Comparison of ENCODE assay signal across 16 cellular contexts in the genomic region with DNA sequence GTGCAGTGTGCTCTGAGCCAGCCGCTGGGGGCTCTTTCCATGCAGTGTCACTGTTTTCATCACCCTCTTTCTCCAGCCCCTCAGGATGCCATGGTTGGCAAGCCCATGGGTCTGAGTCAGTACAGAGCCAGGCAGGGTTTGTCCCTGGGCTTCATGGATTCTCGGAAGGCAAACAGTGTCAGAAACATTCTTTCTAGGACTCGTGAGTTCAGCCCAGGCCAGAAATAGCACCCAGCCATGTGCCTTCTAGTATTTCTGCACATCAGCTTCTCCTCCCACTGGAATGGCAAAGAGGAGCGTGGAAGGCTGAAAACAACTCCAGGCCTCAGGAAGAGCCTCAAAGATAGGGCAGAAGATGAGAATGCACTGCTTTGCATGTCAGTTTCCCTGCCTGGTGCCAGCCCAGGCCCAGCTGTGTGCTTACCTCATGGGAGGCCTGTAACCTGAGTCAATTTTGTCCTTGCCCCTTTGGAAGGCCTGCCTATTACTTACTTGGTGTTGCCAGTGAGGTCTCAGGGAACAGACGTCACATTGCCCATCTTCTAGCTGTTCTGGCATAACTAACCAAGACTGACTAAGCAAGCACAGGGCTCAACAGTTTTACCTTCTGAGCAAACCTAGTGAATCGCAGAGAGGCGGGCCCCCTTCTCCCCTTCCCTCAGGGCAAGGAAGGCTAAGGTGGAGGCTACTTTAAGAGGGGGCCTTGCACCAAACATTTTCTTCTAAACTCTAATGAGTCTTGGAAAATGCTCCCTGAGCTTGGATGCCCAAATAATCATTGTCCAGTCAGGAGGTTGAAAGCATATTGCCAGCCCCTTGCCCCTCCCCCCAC. TPM values are rescaled to one million over a fixed set of nuclear protein-coding genes. Genes with fewer than 3 reads are reported as not detected.
A peak's percentile ranks its signal among the peaks of the same experiment; 100 is the strongest.
DNase-seq lines count a peak whose midpoint lies in the region; ATAC-seq and TF ChIP-seq lines count a peak whose summit lies in the region.
"Had no signal": no experiment of that assay in that cellular context is flagged by ENCODE, and none has a peak within 500 bp of the region (broad histone marks: within the 10 kb centered on the region; RNA-seq: fewer than 3 reads in every experiment).

No MANE protein-coding gene starts in this region.

- TF ChIP-seq CTCF in omental fat pad (IDR thresholded peaks at IDR 0.05) = no peak
- no peak for TF ChIP-seq CTCF in mesothelial cell of epicardium (IDR thresholded peaks at IDR 0.05; ENCODE audit: unreplicated experiment)

- ATAC-seq in omental fat pad (ENCODE audit: low FRiP score) = peak; percentile 55
- ATAC-seq in GM18868 (IDR thresholded peaks at IDR 0.05; ENCODE audit: unreplicated experiment) = no peak
- ATAC-seq: body of pancreas had no signal

- no peaks in the 10 kb centered on the region for H3K27me3 Mint-ChIP-seq in mesothelial cell of epicardium (ENCODE audit: low read depth)

- no peak overlapping the region for H3K27ac Mint-ChIP-seq in mesothelial cell of epicardium
- H3K27ac Mint-ChIP-seq: activated T-helper 1 cell treated with anti-CD3 and anti-CD28 coated beads, Interleukin-12 subunit alpha, Interleukin-12 subunit beta, Interleukin-2, Interleukin-4 antibody, amounts not matched to agents 30 ng/mL and 10 ng/mL and 1 ng/mL, durations not matched to agents 14 hours and 24 hours and 36 hours had no signal

- H3K4me3 Mint-ChIP-seq in mesothelial cell of epicardium = no peak overlapping the region
- H3K4me3 Mint-ChIP-seq: activated T-helper 1 cell treated with anti-CD3 and anti-CD28 coated beads, Interleukin-12 subunit alpha, Interleukin-12 subunit beta, Interleukin-2, Interleukin-4 antibody, amounts not matched to agents 30 ng/mL and 10 ng/mL and 1 ng/mL, durations not matched to agents 14 hours and 24 hours and 36 hours had no signal

- peak; percentile 48 for DNase-seq in DMS 273 (lab: John Stamatoyannopoulos, UW; ENCODE audit: unreplicated experiment)
- no peak for DNase-seq in DMS 273 treated with DMSO at 0.1 percent for 48 hours (lab: John Stamatoyannopoulos, UW)
- peak; percentile 45 for DNase-seq in foreskin melanocyte
- no peak for DNase-seq in omental fat pad (ENCODE audit: low spot score)
- no peak for DNase-seq in mesothelial cell of epicardium (ENCODE audit: low spot score in 2 of 2, unreplicated experiment in 2 of 2)
- no peak for DNase-seq in SHP77 treated with DMSO at 0.1 percent for 48 hours (lab: John Stamatoyannopoulos, UW)
- DNase-seq in NCI-H345 treated with DMSO at 0.1 percent for 48 hours (lab: John Stamatoyannopoulos, UW; ENCODE audit: unreplicated experiment) = no peak
- DNase-seq: activated CD4-positive, alpha-beta T cell treated with anti-CD3 and anti-CD28 coated beads for 4 hours; body of pancreas; DMS153; mammary epithelial cell; NCI-H2081; SW 1271 had no signal

- no peaks in the 10 kb centered on the region for H3K4me1 Mint-ChIP-seq in mesothelial cell of epicardium

- H3K9me3 Mint-ChIP-seq in mesothelial cell of epicardium = no peaks in the 10 kb centered on the region
- H3K9me3 Mint-ChIP-seq: activated T-helper 1 cell treated with anti-CD3 and anti-CD28 coated beads, Interleukin-12 subunit alpha, Interleukin-12 subunit beta, Interleukin-2, Interleukin-4 antibody, amounts not matched to agents 30 ng/mL and 10 ng/mL and 1 ng/mL, durations not matched to agents 14 hours and 24 hours and 36 hours had no signal

- no peaks in the 10 kb centered on the region for H3K36me3 Mint-ChIP-seq in mesothelial cell of epicardium

RNA-seq across cellular contexts. Expression of gene GLUL, which starts 42.5 kb away (rescaled TPM):
- total RNA-seq in omental fat pad (over 10,000 TPM in 1 of 4 donors, 1,000 to 10,000 TPM in 3; 5,022 to 14,857 (median 5,938) TPM), mesothelial cell of epicardium (264 to 277 TPM (median 266 TPM) in 3 replicates)

RNA-seq across cellular contexts. Expression of gene TEDDM1, which starts 51.3 kb away (rescaled TPM):
- total RNA-seq in omental fat pad (not detected), mesothelial cell of epicardium (not detected in 3 replicates)
- total RNA-seq: activated T-helper 1 cell treated with anti-CD3 and anti-CD28 coated beads, Interleukin-12 subunit alpha, Interleukin-12 subunit beta, Interleukin-2, Interleukin-4 antibody, amounts not matched to agents 30 ng/mL and 10 ng/mL and 1 ng/mL, durations not matched to agents 14 hours and 24 hours and 36 hours; body of pancreas; M059J; mammary epithelial cell had no signal

Comparison
In these comparisons a context has a peak if more than half of its experiments do, and no peak if none do; other contexts are left out.
1. DNase-seq: peak in DMS 273 (single experiment) and foreskin melanocyte (single experiment); none in DMS 273 treated with DMSO at 0.1 percent for 48 hours (single experiment), omental fat pad (single experiment), mesothelial cell of epicardium (0 of 2), SHP77 treated with DMSO at 0.1 percent for 48 hours (single experiment) and NCI-H345 treated with DMSO at 0.1 percent for 48 hours (single experiment).
2. RNA of gene GLUL, which starts 42.5 kb away (total RNA-seq): 5,022 to 14,857 TPM in omental fat pad; 264 to 277 TPM in mesothelial cell of epicardium; every median in the first group is over 10 times any median in the second.